Comparison of ENCODE assay signal across 11 cellular contexts in genomic region chr2:120552079-120552478, GRCh38.
"Had no signal": no experiment of that assay in that cellular context is flagged by ENCODE, and none has a peak within 500 bp of the region (broad histone marks: within the 10 kb centered on the region; RNA-seq: fewer than 3 reads in every experiment).

No MANE protein-coding gene starts in this region.

- H3K27me3 ChIP-seq: hepatocyte, suprapubic skin, upper lobe of left lung had no signal

- H3K9me3 Mint-ChIP-seq: activated naive CD8-positive, alpha-beta T cell treated with anti-CD3 and anti-CD28 coated beads, Interleukin-2, amount 50 U/mL, for 24 hours; activated T-helper 1 cell treated with anti-CD3 and anti-CD28 coated beads, Interleukin-12 subunit alpha, Interleukin-12 subunit beta, Interleukin-2, Interleukin-4 antibody, amounts not matched to agents 30 ng/mL and 10 ng/mL and 1 ng/mL, durations not matched to agents 14 hours and 24 hours and 36 hours; naive B cell had no signal

- H2AFZ ChIP-seq: hepatocyte had no signal

- H3K79me2 ChIP-seq: hepatocyte had no signal

- H3K4me3 ChIP-seq: hepatocyte, suprapubic skin, upper lobe of left lung had no signal

- H3K27ac ChIP-seq: hepatocyte, suprapubic skin, upper lobe of left lung had no signal

- H3K36me3 ChIP-seq: suprapubic skin, upper lobe of left lung had no signal

- H3K36me3 Mint-ChIP-seq: naive B cell had no signal

- DNase-seq: activated CD4-positive, alpha-beta T cell treated with anti-CD3 and anti-CD28 coated beads for 36 hours; activated naive CD4-positive, alpha-beta T cell; activated naive CD8-positive, alpha-beta T cell treated with anti-CD3 and anti-CD28 coated beads, Interleukin-2, amount 50 U/mL, for 24 hours; effector CD8-positive, alpha-beta T cell; naive B cell; stimulated activated naive CD4-positive, alpha-beta T cell; T1000 had no signal

- H3K27ac Mint-ChIP-seq: activated CD4-positive, alpha-beta T cell treated with anti-CD3 and anti-CD28 coated beads for 36 hours; activated naive CD8-positive, alpha-beta T cell treated with anti-CD3 and anti-CD28 coated beads, Interleukin-2, amount 50 U/mL, for 24 hours; activated T-helper 1 cell treated with anti-CD3 and anti-CD28 coated beads, Interleukin-12 subunit alpha, Interleukin-12 subunit beta, Interleukin-2, Interleukin-4 antibody, amounts not matched to agents 30 ng/mL and 10 ng/mL and 1 ng/mL, durations not matched to agents 14 hours and 24 hours and 36 hours; naive B cell had no signal

- H3K9me3 ChIP-seq: suprapubic skin, upper lobe of left lung had no signal
